ENCODE assay signal across 21 cellular contexts in the genomic region with DNA sequence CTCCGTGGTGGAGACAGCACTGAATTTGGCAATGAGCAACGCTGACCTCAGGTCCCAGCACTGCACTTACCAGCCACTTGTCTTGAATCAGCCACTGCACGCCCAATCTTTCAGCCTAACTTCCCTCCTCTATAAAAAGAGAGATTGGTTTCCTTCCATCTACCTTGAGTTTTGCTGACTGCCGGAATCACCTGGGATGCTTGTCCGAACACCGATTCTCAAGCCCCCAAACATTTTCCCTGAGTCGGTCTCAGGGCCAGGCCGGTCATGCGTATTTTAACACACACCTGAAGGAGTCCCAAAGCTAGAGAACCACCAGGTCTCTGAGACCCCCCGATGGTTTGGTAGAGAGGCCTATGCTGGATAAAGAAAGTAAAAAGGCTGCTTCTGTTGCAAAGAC.
"Had no signal": no experiment of that assay in that cellular context is flagged by ENCODE, and none has a peak within 500 bp of the region (broad histone marks: within the 10 kb centered on the region; RNA-seq: fewer than 3 reads in every experiment).

No MANE protein-coding gene starts in this region.

- H3K9me3 ChIP-seq: SK-N-SH had no signal

- H3K36me3 Mint-ChIP-seq: IgD-negative memory B cell had no signal

- H3K4me3 Mint-ChIP-seq: IgD-negative memory B cell had no signal

- DNase-seq: Kasumi-1, MM.1S, NCI-H1092 treated with DMSO at 0.1 percent for 48 hours, NCI-H1436, NCI-H187, NCI-H2029, NCI-H2081 treated with DMSO at 0.1 percent for 48 hours, NCI-H2171, NCI-H226, NCI-H446, NCI-H510A, NCI-H524 treated with DMSO at 0.1 percent for 48 hours, NCI-H69, NCI-H774, RPMI8226, SHP77, SK-N-SH had no signal

- H3K4me3 ChIP-seq: K562 had no signal

- H3K27ac Mint-ChIP-seq: IgD-negative memory B cell had no signal

- H3K4me1 Mint-ChIP-seq: IgD-negative memory B cell had no signal

- ATAC-seq: K562 had no signal

- H3K27ac ChIP-seq: HL-60, KMS-11 had no signal
